Comparison of ENCODE assay signal across 1 cellular context in genomic region chr10:79430506-79430905, GRCh38.
TF ChIP-seq lines count a peak whose summit lies in the region.

No MANE protein-coding gene starts in this region.

TF ChIP-seq in IMR-90, 13 proteins besides CTCF, POLR2A, EP300 and RAD21 (continued from another document):
- no peak for TF ChIP-seq BHLHE40 (IDR thresholded peaks at IDR 0.05; ENCODE audit: low read depth, low read length)
- TF ChIP-seq MAZ (IDR thresholded peaks at IDR 0.05; ENCODE audit: borderline replicate concordance, low read depth, low read length), result no peak
- TF ChIP-seq MXI1 (IDR thresholded peaks at IDR 0.05; ENCODE audit: borderline replicate concordance, low read depth, low read length), result no peak
- TF ChIP-seq RFX5 (IDR thresholded peaks at IDR 0.05; ENCODE audit: low read depth, low read length), result no peak
